Comparison of ENCODE assay signal across 8 cellular contexts in the genomic region with DNA sequence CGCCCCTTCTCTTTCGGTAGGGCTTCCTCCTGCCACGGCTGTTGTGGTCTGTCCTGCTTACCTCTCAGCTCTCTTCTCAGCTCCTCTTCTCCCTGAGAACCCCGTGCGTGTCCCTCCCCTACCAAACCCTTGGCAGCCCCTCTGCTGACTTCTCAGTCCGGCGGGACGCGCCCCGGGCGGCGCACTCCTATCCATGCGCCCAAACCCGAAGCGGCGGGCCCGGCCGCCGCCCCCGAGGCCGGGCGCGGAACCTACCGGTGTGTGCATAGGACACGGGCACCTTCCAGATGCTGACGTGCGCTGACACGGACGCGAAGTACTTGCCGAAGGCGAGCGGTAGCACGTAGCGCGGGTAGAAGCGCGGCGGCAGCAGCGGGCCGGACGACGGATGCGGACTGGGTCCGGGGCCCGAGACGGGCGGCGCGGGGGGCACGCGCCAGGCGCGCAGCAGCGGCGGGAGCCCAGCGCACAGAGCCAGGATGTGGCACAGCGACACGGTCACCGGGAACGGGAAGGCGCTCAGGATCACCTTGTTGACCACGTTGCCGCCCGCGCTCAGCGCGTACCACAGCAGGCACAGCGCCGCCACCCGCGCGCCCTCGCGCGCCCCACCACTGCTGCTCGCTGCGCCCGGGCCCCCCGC. TPM values are rescaled to one million over a fixed set of nuclear protein-coding genes. Genes with fewer than 3 reads are reported as not detected.
DNase-seq lines count a peak whose midpoint lies in the region; ATAC-seq and TF ChIP-seq lines count a peak whose summit lies in the region.

No MANE protein-coding gene starts in this region.

- no peak for TF ChIP-seq CTCF in GM10248 (IDR thresholded peaks at IDR 0.05; ENCODE audit: control extremely low read depth, extremely low read depth, low read depth, missing control alignments)

- peaks cover 42% of the 10 kb centered on the region for H3K4me1 Mint-ChIP-seq in activated naive CD8-positive, alpha-beta T cell treated with anti-CD3 and anti-CD28 coated beads, Interleukin-2, amount 10 ng/mL, durations not matched to agents 7 days and 5 days
- H3K4me1 Mint-ChIP-seq in stimulated activated memory B cell treated with anti-CD40 and anti-IgM and Interleukin-4, amounts not matched to agents 10 μg/mL and 1 μg/mL and 100 μg/mL, for 72 hours: peaks cover 60% of the 10 kb centered on the region

- H3K9me2 ChIP-seq in Karpas-422 (replicated peaks; ENCODE audit: insufficient read depth, low read length): no peaks in the 10 kb centered on the region

- H3K9me3 ChIP-seq in Karpas-422 (ENCODE audit: low read length) (no peaks in the 10 kb centered on the region), iPS-20b (ENCODE audit: insufficient read depth, low read depth, low read length) (no peaks in the 10 kb centered on the region)

- peak overlapping the region; percentile 96 for H3K4me2 ChIP-seq in Karpas-422 (ENCODE audit: low read depth, low read length, poor library complexity, severe bottlenecking)

- H3K4me3 Mint-ChIP-seq in activated naive CD8-positive, alpha-beta T cell treated with anti-CD3 and anti-CD28 coated beads, Interleukin-2, amount 10 ng/mL, durations not matched to agents 7 days and 5 days: peak overlapping the region; percentile 95
- peak overlapping the region; percentile 85 for H3K4me3 Mint-ChIP-seq in stimulated activated memory B cell treated with anti-CD40 and anti-IgM and Interleukin-4, amounts not matched to agents 10 μg/mL and 1 μg/mL and 100 μg/mL, for 72 hours

- peaks cover 71% of the 10 kb centered on the region for H3K79me2 ChIP-seq in Karpas-422 (ENCODE audit: low read length)

- H3K4me3 ChIP-seq in Karpas-422 (ENCODE audit: low read length) (peak overlapping the region; percentile 82), iPS-20b (ENCODE audit: low read length) (peak overlapping the region; percentile 86)

- H3K36me3 ChIP-seq in Karpas-422 (ENCODE audit: insufficient read depth, low read length): peaks cover 27% of the 10 kb centered on the region
- H3K36me3 ChIP-seq in iPS-20b (ENCODE audit: insufficient read depth, low read depth, low read length): peaks cover 58% of the 10 kb centered on the region

- H3K9ac ChIP-seq in Karpas-422 (ENCODE audit: low read length) (peak overlapping the region; percentile 96), iPS-20b (ENCODE audit: low read depth, low read length) (peak overlapping the region; percentile 81; the same call in 1 of the 2 replicates)

- peaks cover 24% of the 10 kb centered on the region; the same call in 1 of the 2 replicates for H4K20me1 ChIP-seq in Karpas-422 (ENCODE audit: insufficient read depth, low read depth, low read length)

- peak overlapping the region; percentile 88 for H3K27ac Mint-ChIP-seq in activated naive CD8-positive, alpha-beta T cell treated with anti-CD3 and anti-CD28 coated beads, Interleukin-2, amount 10 ng/mL, durations not matched to agents 7 days and 5 days
- H3K27ac Mint-ChIP-seq in stimulated activated memory B cell treated with anti-CD40 and anti-IgM and Interleukin-4, amounts not matched to agents 10 μg/mL and 1 μg/mL and 100 μg/mL, for 72 hours: peak overlapping the region; percentile 88

- H2AFZ ChIP-seq in Karpas-422 (ENCODE audit: low read length): no peak overlapping the region

- H3K4me1 ChIP-seq in Karpas-422 (ENCODE audit: low read length) (peaks cover 36% of the 10 kb centered on the region), iPS-20b (ENCODE audit: insufficient read depth, low read length) (0 out of 2 replicates have a peak, but pooled peaks cover 5% of the 10 kb centered on the region)

- H3K9me3 Mint-ChIP-seq in activated naive CD8-positive, alpha-beta T cell treated with anti-CD3 and anti-CD28 coated beads, Interleukin-2, amount 10 ng/mL, durations not matched to agents 7 days and 5 days: no peaks in the 10 kb centered on the region
- H3K9me3 Mint-ChIP-seq in stimulated activated memory B cell treated with anti-CD40 and anti-IgM and Interleukin-4, amounts not matched to agents 10 μg/mL and 1 μg/mL and 100 μg/mL, for 72 hours: no peaks in the 10 kb centered on the region

- DNase-seq in GM10248 (ENCODE audit: extremely low spot score) (peak; percentile 44), Karpas-422 (peak; percentile 69), GF-D8 (lab: John Stamatoyannopoulos, UW) (no peak), NCI-H2081 treated with DMSO at 0.1 percent for 48 hours (lab: John Stamatoyannopoulos, UW) (no peak)
- DNase-seq in activated naive CD8-positive, alpha-beta T cell treated with anti-CD3 and anti-CD28 coated beads, Interleukin-2, amount 10 ng/mL, durations not matched to agents 7 days and 5 days: no peak

- no peaks in the 10 kb centered on the region for H3K27me3 Mint-ChIP-seq in activated naive CD8-positive, alpha-beta T cell treated with anti-CD3 and anti-CD28 coated beads, Interleukin-2, amount 10 ng/mL, durations not matched to agents 7 days and 5 days
- H3K27me3 Mint-ChIP-seq in stimulated activated memory B cell treated with anti-CD40 and anti-IgM and Interleukin-4, amounts not matched to agents 10 μg/mL and 1 μg/mL and 100 μg/mL, for 72 hours: no peaks in the 10 kb centered on the region

- H3K27me3 ChIP-seq in Karpas-422 (ENCODE audit: low read length) (no peaks in the 10 kb centered on the region), iPS-20b (ENCODE audit: insufficient read depth, low read length) (no peaks in the 10 kb centered on the region)

- H3K27ac ChIP-seq in Karpas-422 (ENCODE audit: low read length): peak overlapping the region; percentile 64
- H3K27ac ChIP-seq in iPS-20b (ENCODE audit: low read length): no peak overlapping the region

- CTCF ChIA-PET in GM10248 (lab: Yijun Ruan, JAX): no interaction called here

- peak; percentile 17 for ATAC-seq in GM21447 (IDR thresholded peaks at IDR 0.05; ENCODE audit: unreplicated experiment)
- ATAC-seq in activated naive CD8-positive, alpha-beta T cell treated with anti-CD3 and anti-CD28 coated beads, Interleukin-2, amount 10 ng/mL, durations not matched to agents 7 days and 5 days (ENCODE audit: low read depth): peak; percentile 46
- peak; percentile 60 for ATAC-seq in stimulated activated memory B cell treated with anti-CD40 and anti-IgM and Interleukin-4, amounts not matched to agents 10 μg/mL and 1 μg/mL and 100 μg/mL, for 72 hours

- POLR2A ChIA-PET in GM10248 (lab: Yijun Ruan, JAX): interaction anchor here (2.9 kb wide), 1 partner anchor 13 kb away, joined by 36 read pairs; no protein-coding TSS in a partner anchor
- POLR2A ChIA-PET in activated naive CD8-positive, alpha-beta T cell treated with anti-CD3 and anti-CD28 coated beads, Interleukin-2, amount 10 ng/mL, durations not matched to agents 7 days and 5 days (lab: Charles Lee): interaction anchor here (0.6 to 3.7 kb wide), 7 partner anchors 12 to 56 kb away, joined by 3 to 38 read pairs (median 8); a partner anchor contains a TSS

- peaks cover 27% of the 10 kb centered on the region for H3K36me3 Mint-ChIP-seq in activated naive CD8-positive, alpha-beta T cell treated with anti-CD3 and anti-CD28 coated beads, Interleukin-2, amount 10 ng/mL, durations not matched to agents 7 days and 5 days
- H3K36me3 Mint-ChIP-seq in stimulated activated memory B cell treated with anti-CD40 and anti-IgM and Interleukin-4, amounts not matched to agents 10 μg/mL and 1 μg/mL and 100 μg/mL, for 72 hours: peaks cover 28% of the 10 kb centered on the region

RNA-seq across cellular contexts. Expression of a gene that starts 0.4 kb away (rescaled TPM):
- total RNA-seq in Karpas-422 (2014; rRNA removed; shearing (Covaris generic); ENCODE audit: low replicate concordance): 33.5 and 39.4 TPM in 2 replicates
- 10 to 100 TPM; 43.4 to 44.5 TPM for total RNA-seq in activated naive CD8-positive, alpha-beta T cell treated with anti-CD3 and anti-CD28 coated beads, Interleukin-2, amount 10 ng/mL, durations not matched to agents 7 days and 5 days

RNA-seq across cellular contexts. Expression of a gene that starts 29.6 kb away (rescaled TPM):
- 5.9 and 14.9 TPM in 2 replicates for total RNA-seq in Karpas-422 (2014; rRNA removed; shearing (Covaris generic); ENCODE audit: low replicate concordance)
- 10 to 100 TPM; 65.5 to 67.0 TPM for total RNA-seq in activated naive CD8-positive, alpha-beta T cell treated with anti-CD3 and anti-CD28 coated beads, Interleukin-2, amount 10 ng/mL, durations not matched to agents 7 days and 5 days

RNA-seq across cellular contexts. Expression of a gene that starts 56.2 kb away (rescaled TPM):
- 15.0 and 23.7 TPM in 2 replicates for total RNA-seq in Karpas-422 (2014; rRNA removed; shearing (Covaris generic); ENCODE audit: low replicate concordance)
- total RNA-seq in activated naive CD8-positive, alpha-beta T cell treated with anti-CD3 and anti-CD28 coated beads, Interleukin-2, amount 10 ng/mL, durations not matched to agents 7 days and 5 days: 10 to 100 TPM; 16.4 to 21.2 TPM

Comparison
In these comparisons a context has a peak if more than half of its experiments do, and no peak if none do; other contexts are left out.
1. DNase-seq: peak in GM10248 (single experiment) and Karpas-422 (single experiment); none in activated naive CD8-positive, alpha-beta T cell treated with anti-CD3 and anti-CD28 coated beads, Interleukin-2, amount 10 ng/mL, durations not matched to agents 7 days and 5 days (single experiment), GF-D8 (single experiment) and NCI-H2081 treated with DMSO at 0.1 percent for 48 hours (single experiment).
2. Peak in every context shown above with its lines, with median percentiles within 50 percentile points of each other: ATAC-seq.